ENCODE assay signal across 1 cellular context in the genomic region with DNA sequence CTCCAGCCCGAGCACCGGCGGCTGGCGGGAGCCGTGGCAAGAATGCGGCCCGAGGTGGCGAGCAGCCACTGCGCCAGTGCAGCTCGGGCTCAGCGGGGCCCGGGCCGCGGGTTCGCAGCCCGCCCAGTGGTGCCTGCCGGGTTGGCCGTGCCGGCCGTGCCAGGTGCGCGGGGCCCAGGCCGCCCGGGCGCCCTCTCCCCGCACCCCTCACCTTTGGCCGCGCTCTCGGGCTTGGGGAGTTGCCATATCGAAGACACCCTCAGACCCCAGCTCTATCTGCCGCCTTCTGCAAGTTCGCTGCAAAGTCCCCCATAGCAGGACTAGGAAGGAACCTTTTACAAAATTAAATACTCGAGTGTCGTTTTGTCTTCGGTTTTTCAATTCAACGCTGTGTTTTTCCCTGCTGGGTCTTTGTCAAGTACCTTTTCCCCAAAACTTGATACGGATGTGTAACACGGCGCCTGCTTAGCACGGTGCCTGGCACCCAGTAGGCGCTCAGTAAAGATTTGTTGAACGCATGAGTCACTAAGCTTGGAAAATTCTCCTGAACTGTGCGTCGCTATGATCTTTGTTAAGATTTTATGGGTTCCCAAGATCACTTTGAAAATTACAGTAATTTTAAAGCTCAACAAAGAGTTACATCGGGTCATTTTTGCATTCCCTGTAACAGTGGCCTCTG.
A peak's percentile ranks its signal among the peaks of the same experiment; 100 is the strongest.
TF ChIP-seq lines count a peak whose summit lies in the region.

No MANE protein-coding gene starts in this region.

TF ChIP-seq in HepG2, 621 proteins besides CTCF, POLR2A, EP300 and RAD21 (continued from another document and continues in another):
- TF ChIP-seq ZNF124 (CRISPR knock-in tag; IDR thresholded peaks at IDR 0.05) (no peak), HNRNPK (IDR thresholded peaks at IDR 0.05; ENCODE audit: low read depth, low read length, poor library complexity, severe bottlenecking) (no peak), ZNF83 (CRISPR knock-in tag; IDR thresholded peaks at IDR 0.05; ENCODE audit: borderline replicate concordance) (no peak), SMAD3 (CRISPR knock-in tag; IDR thresholded peaks at IDR 0.05) (no peak), ZNF326 (CRISPR knock-in tag; IDR thresholded peaks at IDR 0.05; ENCODE audit: borderline replicate concordance) (no peak), CBFB (CRISPR knock-in tag; IDR thresholded peaks at IDR 0.05) (no peak), ARNT2 (CRISPR knock-in tag; IDR thresholded peaks at IDR 0.05; ENCODE audit: low read depth) (peak; percentile 71), TGIF2 (CRISPR knock-in tag; IDR thresholded peaks at IDR 0.05) (no peak), REL (CRISPR knock-in tag; conservative IDR thresholded peaks at IDR 0.05) (no peak), ZNF256 (CRISPR knock-in tag; conservative IDR thresholded peaks at IDR 0.05) (0 out of 2 replicates have a peak, but pooled peaks have one; percentile 35), ARHGAP35 (CRISPR knock-in tag; IDR thresholded peaks at IDR 0.05; ENCODE audit: borderline replicate concordance) (no peak), GTF3A (CRISPR knock-in tag; conservative IDR thresholded peaks at IDR 0.05) (no peak), SIN3A (IDR thresholded peaks at IDR 0.05; ENCODE audit: borderline replicate concordance, low read depth, low read length) (no peak), FLYWCH1 (CRISPR knock-in tag; IDR thresholded peaks at IDR 0.05) (no peak), BHLHE40 (IDR thresholded peaks at IDR 0.05; ENCODE audit: low read length) (no peak), ZNF747 (CRISPR knock-in tag; IDR thresholded peaks at IDR 0.05; ENCODE audit: borderline replicate concordance) (no peak), ZC3H13 (CRISPR knock-in tag; IDR thresholded peaks at IDR 0.05) (no peak; the same call in 1 of the 2 replicates), ZNF777 (CRISPR knock-in tag; IDR thresholded peaks at IDR 0.05) (no peak), ZNF383 (CRISPR knock-in tag; IDR thresholded peaks at IDR 0.05; ENCODE audit: borderline replicate concordance) (no peak), ATAD3A (CRISPR knock-in tag; IDR thresholded peaks at IDR 0.05) (0 out of 2 replicates have a peak, but pooled peaks have one; percentile 39), JDP2 (CRISPR knock-in tag; IDR thresholded peaks at IDR 0.05; ENCODE audit: borderline replicate concordance) (no peak), CBX5 (CRISPR knock-in tag; IDR thresholded peaks at IDR 0.05; ENCODE audit: borderline replicate concordance) (no peak; the same call in 1 of the 2 replicates), AGO2 (optimal IDR thresholded peaks at IDR 0.05; ENCODE audit: low read depth, low read length) (no peak), HMG20A (CRISPR knock-in tag; IDR thresholded peaks at IDR 0.05; ENCODE audit: borderline replicate concordance) (no peak), RFXAP (CRISPR knock-in tag; IDR thresholded peaks at IDR 0.05; ENCODE audit: borderline replicate concordance) (no peak; the same call in 1 of the 2 replicates), ZNF552 (CRISPR knock-in tag; IDR thresholded peaks at IDR 0.05; ENCODE audit: borderline replicate concordance) (no peak), RFX5 (IDR thresholded peaks at IDR 0.05; ENCODE audit: low read depth, low read length) (no peak), MYC (CRISPR knock-in tag; IDR thresholded peaks at IDR 0.05; ENCODE audit: borderline replicate concordance) (no peak), PHB2 (IDR thresholded peaks at IDR 0.05; ENCODE audit: partially characterized antibody) (no peak), SRSF9 (IDR thresholded peaks at IDR 0.05; ENCODE audit: borderline replicate concordance, insufficient read depth, low read depth, low read length, poor library complexity, severe bottlenecking) (no peak), ZSCAN20 (CRISPR knock-in tag; IDR thresholded peaks at IDR 0.05; ENCODE audit: borderline replicate concordance) (peak; percentile 56; the same call in 1 of the 2 replicates), XRCC5 (optimal IDR thresholded peaks at IDR 0.05; ENCODE audit: low read length) (no peak), ZNF382 (CRISPR knock-in tag; IDR thresholded peaks at IDR 0.05; ENCODE audit: borderline replicate concordance) (no peak), SP140L (CRISPR knock-in tag; IDR thresholded peaks at IDR 0.05; ENCODE audit: borderline replicate concordance) (no peak), ZNF496 (CRISPR knock-in tag; IDR thresholded peaks at IDR 0.05; ENCODE audit: insufficient replicate concordance) (no peak), NFIB (CRISPR knock-in tag; IDR thresholded peaks at IDR 0.05; ENCODE audit: borderline replicate concordance) (no peak), ARID2 (CRISPR knock-in tag; IDR thresholded peaks at IDR 0.05; ENCODE audit: borderline replicate concordance) (no peak), CHD2 (IDR thresholded peaks at IDR 0.05; ENCODE audit: low read depth, low read length) (no peak), ATF7-NPFF (CRISPR knock-in tag; IDR thresholded peaks at IDR 0.05; ENCODE audit: low read depth) (0 out of 2 replicates have a peak, but pooled peaks have one; percentile 1)
- TF ChIP-seq, protein P1, sequence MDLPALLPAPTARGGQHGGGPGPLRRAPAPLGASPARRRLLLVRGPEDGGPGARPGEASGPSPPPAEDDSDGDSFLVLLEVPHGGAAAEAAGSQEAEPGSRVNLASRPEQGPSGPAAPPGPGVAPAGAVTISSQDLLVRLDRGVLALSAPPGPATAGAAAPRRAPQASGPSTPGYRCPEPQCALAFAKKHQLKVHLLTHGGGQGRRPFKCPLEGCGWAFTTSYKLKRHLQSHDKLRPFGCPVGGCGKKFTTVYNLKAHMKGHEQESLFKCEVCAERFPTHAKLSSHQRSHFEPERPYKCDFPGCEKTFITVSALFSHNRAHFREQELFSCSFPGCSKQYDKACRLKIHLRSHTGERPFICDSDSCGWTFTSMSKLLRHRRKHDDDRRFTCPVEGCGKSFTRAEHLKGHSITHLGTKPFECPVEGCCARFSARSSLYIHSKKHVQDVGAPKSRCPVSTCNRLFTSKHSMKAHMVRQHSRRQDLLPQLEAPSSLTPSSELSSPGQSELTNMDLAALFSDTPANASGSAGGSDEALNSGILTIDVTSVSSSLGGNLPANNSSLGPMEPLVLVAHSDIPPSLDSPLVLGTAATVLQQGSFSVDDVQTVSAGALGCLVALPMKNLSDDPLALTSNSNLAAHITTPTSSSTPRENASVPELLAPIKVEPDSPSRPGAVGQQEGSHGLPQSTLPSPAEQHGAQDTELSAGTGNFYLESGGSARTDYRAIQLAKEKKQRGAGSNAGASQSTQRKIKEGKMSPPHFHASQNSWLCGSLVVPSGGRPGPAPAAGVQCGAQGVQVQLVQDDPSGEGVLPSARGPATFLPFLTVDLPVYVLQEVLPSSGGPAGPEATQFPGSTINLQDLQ (CRISPR knock-in tag; IDR thresholded peaks at IDR 0.05) = no peak
- TF ChIP-seq, protein P2, sequence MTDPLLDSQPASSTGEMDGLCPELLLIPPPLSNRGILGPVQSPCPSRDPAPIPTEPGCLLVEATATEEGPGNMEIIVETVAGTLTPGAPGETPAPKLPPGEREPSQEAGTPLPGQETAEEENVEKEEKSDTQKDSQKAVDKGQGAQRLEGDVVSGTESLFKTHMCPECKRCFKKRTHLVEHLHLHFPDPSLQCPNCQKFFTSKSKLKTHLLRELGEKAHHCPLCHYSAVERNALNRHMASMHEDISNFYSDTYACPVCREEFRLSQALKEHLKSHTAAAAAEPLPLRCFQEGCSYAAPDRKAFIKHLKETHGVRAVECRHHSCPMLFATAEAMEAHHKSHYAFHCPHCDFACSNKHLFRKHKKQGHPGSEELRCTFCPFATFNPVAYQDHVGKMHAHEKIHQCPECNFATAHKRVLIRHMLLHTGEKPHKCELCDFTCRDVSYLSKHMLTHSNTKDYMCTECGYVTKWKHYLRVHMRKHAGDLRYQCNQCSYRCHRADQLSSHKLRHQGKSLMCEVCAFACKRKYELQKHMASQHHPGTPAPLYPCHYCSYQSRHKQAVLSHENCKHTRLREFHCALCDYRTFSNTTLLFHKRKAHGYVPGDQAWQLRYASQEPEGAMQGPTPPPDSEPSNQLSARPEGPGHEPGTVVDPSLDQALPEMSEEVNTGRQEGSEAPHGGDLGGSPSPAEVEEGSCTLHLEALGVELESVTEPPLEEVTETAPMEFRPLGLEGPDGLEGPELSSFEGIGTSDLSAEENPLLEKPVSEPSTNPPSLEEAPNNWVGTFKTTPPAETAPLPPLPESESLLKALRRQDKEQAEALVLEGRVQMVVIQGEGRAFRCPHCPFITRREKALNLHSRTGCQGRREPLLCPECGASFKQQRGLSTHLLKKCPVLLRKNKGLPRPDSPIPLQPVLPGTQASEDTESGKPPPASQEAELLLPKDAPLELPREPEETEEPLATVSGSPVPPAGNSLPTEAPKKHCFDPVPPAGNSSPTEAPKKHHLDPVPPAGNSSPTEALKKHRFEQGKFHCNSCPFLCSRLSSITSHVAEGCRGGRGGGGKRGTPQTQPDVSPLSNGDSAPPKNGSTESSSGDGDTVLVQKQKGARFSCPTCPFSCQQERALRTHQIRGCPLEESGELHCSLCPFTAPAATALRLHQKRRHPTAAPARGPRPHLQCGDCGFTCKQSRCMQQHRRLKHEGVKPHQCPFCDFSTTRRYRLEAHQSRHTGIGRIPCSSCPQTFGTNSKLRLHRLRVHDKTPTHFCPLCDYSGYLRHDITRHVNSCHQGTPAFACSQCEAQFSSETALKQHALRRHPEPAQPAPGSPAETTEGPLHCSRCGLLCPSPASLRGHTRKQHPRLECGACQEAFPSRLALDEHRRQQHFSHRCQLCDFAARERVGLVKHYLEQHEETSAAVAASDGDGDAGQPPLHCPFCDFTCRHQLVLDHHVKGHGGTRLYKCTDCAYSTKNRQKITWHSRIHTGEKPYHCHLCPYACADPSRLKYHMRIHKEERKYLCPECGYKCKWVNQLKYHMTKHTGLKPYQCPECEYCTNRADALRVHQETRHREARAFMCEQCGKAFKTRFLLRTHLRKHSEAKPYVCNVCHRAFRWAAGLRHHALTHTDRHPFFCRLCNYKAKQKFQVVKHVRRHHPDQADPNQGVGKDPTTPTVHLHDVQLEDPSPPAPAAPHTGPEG (CRISPR knock-in tag; IDR thresholded peaks at IDR 0.05) = no peak
- TF ChIP-seq, protein P3, sequence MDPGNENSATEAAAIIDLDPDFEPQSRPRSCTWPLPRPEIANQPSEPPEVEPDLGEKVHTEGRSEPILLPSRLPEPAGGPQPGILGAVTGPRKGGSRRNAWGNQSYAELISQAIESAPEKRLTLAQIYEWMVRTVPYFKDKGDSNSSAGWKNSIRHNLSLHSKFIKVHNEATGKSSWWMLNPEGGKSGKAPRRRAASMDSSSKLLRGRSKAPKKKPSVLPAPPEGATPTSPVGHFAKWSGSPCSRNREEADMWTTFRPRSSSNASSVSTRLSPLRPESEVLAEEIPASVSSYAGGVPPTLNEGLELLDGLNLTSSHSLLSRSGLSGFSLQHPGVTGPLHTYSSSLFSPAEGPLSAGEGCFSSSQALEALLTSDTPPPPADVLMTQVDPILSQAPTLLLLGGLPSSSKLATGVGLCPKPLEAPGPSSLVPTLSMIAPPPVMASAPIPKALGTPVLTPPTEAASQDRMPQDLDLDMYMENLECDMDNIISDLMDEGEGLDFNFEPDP (CRISPR knock-in tag; conservative IDR thresholded peaks at IDR 0.05) = no peak
- TF ChIP-seq, protein P4, sequence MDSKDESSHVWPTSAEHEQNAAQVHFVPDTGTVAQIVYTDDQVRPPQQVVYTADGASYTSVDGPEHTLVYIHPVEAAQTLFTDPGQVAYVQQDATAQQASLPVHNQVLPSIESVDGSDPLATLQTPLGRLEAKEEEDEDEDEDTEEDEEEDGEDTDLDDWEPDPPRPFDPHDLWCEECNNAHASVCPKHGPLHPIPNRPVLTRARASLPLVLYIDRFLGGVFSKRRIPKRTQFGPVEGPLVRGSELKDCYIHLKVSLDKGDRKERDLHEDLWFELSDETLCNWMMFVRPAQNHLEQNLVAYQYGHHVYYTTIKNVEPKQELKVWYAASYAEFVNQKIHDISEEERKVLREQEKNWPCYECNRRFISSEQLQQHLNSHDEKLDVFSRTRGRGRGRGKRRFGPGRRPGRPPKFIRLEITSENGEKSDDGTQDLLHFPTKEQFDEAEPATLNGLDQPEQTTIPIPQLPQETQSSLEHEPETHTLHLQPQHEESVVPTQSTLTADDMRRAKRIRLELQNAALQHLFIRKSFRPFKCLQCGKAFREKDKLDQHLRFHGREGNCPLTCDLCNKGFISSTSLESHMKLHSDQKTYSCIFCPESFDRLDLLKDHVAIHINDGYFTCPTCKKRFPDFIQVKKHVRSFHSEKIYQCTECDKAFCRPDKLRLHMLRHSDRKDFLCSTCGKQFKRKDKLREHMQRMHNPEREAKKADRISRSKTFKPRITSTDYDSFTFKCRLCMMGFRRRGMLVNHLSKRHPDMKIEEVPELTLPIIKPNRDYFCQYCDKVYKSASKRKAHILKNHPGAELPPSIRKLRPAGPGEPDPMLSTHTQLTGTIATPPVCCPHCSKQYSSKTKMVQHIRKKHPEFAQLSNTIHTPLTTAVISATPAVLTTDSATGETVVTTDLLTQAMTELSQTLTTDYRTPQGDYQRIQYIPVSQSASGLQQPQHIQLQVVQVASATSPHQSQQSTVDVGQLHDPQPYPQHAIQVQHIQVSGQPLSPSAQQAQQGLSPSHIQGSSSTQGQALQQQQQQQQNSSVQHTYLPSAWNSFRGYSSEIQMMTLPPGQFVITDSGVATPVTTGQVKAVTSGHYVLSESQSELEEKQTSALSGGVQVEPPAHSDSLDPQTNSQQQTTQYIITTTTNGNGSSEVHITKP (CRISPR knock-in tag; IDR thresholded peaks at IDR 0.05; ENCODE audit: low read depth) = no peak
- TF ChIP-seq, protein P5, sequence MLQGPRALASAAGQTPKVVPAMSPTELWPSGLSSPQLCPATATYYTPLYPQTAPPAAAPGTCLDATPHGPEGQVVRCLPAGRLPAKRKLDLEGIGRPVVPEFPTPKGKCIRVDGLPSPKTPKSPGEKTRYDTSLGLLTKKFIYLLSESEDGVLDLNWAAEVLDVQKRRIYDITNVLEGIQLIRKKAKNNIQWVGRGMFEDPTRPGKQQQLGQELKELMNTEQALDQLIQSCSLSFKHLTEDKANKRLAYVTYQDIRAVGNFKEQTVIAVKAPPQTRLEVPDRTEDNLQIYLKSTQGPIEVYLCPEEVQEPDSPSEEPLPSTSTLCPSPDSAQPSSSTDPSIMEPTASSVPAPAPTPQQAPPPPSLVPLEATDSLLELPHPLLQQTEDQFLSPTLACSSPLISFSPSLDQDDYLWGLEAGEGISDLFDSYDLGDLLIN (CRISPR knock-in tag; IDR thresholded peaks at IDR 0.05; ENCODE audit: borderline replicate concordance) = 0 out of 2 replicates have a peak, but pooled peaks have one; percentile 4
- TF ChIP-seq, protein P6, sequence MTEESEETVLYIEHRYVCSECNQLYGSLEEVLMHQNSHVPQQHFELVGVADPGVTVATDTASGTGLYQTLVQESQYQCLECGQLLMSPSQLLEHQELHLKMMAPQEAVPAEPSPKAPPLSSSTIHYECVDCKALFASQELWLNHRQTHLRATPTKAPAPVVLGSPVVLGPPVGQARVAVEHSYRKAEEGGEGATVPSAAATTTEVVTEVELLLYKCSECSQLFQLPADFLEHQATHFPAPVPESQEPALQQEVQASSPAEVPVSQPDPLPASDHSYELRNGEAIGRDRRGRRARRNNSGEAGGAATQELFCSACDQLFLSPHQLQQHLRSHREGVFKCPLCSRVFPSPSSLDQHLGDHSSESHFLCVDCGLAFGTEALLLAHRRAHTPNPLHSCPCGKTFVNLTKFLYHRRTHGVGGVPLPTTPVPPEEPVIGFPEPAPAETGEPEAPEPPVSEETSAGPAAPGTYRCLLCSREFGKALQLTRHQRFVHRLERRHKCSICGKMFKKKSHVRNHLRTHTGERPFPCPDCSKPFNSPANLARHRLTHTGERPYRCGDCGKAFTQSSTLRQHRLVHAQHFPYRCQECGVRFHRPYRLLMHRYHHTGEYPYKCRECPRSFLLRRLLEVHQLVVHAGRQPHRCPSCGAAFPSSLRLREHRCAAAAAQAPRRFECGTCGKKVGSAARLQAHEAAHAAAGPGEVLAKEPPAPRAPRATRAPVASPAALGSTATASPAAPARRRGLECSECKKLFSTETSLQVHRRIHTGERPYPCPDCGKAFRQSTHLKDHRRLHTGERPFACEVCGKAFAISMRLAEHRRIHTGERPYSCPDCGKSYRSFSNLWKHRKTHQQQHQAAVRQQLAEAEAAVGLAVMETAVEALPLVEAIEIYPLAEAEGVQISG (CRISPR knock-in tag; IDR thresholded peaks at IDR 0.05) = no peak
